In the genomic region with DNA sequence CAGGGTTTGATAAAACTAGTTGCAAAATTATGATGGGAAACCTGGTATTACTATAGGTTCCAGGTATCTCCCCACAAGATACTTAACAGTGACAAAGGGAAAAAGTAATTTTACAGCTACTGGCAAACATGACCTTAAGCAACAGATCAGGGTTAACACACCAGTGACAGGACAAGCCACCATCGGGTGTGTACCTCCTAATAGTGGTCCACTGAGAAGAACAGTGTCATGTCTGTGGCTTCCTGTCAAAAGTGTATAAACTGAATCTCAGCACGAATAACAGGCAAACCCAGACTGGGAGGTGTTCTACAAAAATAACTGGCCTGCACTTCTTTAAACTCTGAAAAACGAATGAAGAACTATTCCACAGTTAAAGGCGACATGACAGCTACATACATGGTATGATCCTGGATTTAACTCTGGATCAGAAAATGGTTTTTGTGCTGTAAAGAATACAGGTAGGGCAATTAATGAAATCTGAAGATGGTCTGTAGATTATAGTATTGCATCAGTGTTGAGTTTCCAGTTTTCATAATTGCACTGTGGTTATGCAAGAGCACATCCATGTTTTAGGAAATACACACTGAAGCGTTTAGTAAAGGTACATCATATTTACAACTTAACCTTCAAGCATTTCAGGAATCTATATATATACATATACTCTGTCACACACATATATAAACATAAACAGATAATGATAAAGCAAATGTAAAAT, we compare ENCODE assay signal across 20 cellular contexts. TPM values are rescaled to one million over a fixed set of nuclear protein-coding genes. Genes with fewer than 3 reads are reported as not detected.
DNase-seq lines count a peak whose midpoint lies in the region; ATAC-seq, FAIRE-seq and TF ChIP-seq lines count a peak whose summit lies in the region.
"Had no signal": no experiment of that assay in that cellular context is flagged by ENCODE, and none has a peak within 500 bp of the region (broad histone marks: within the 10 kb centered on the region; RNA-seq: fewer than 3 reads in every experiment).

No MANE protein-coding gene starts in this region.

- no peak for TF ChIP-seq RAD21 in HepG2 (CRISPR knock-in tag; IDR thresholded peaks at IDR 0.05)

- no peaks in the 10 kb centered on the region for H3K79me2 ChIP-seq in HepG2 (ENCODE audit: insufficient read depth, low read length)

- POLR2A ChIA-PET in activated CD8-positive, alpha-beta T cell treated with anti-CD3 and anti-CD28 coated beads, Interleukin-2, amount 10 ng/mL, durations not matched to agents 7 days and 5 days (lab: Charles Lee) = interaction anchor here (0.6 kb wide), 1 partner anchor 19 kb away, joined by 3 read pairs; no protein-coding TSS in a partner anchor
- POLR2A ChIA-PET in HepG2 (lab: Yijun Ruan, JAX) = no interaction called here

- TF ChIP-seq CTCF in HepG2 (CRISPR knock-in tag; IDR thresholded peaks at IDR 0.05) (no peak), gastrocnemius medialis (IDR thresholded peaks at IDR 0.05 in 4 of 5, conservative IDR thresholded peaks at IDR 0.05 in 1 of 5) (no peak)

- 97% methylated on average over 5 of the region's 5 CpGs for WGBS in HepG2 (ENCODE audit: low lambda C conversion rate)

- intact Hi-C loops in HepG2 (cut with micrococcal nuclease; ENCODE audit: unreplicated experiment) (no loop called here), gastrocnemius medialis (cut with DNase I; ENCODE audit: low total_unique reads) (no loop called here)

- ATAC-seq in activated CD8-positive, alpha-beta T cell treated with anti-CD3 and anti-CD28 coated beads, Interleukin-2, amount 10 ng/mL, durations not matched to agents 7 days and 5 days = peak; percentile 88
- no peak for ATAC-seq in HepG2
- peak; percentile 73 for ATAC-seq in stimulated activated naive CD8-positive, alpha-beta T cell treated with anti-CD3 and anti-CD28 coated beads, Interleukin-15, Interleukin-2, amounts not matched to agents 100 U/mL and 50 U/mL, for 24 hours
- no peak for ATAC-seq in gastrocnemius medialis
- no peak for ATAC-seq in HG02981 (IDR thresholded peaks at IDR 0.05; ENCODE audit: unreplicated experiment)

- peak overlapping the region; percentile 30 for H3K4me3 Mint-ChIP-seq in activated naive CD4-positive, alpha-beta T cell treated with anti-CD3 and anti-CD28 coated beads, Interleukin-2, amount 50 U/mL, for 24 hours
- H3K4me3 Mint-ChIP-seq in activated CD8-positive, alpha-beta T cell treated with anti-CD3 and anti-CD28 coated beads, Interleukin-2, amount 10 ng/mL, durations not matched to agents 7 days and 5 days = peak overlapping the region; percentile 43

- in situ Hi-C loops in HepG2 (cut with HindIII; ENCODE audit: extremely low pct_ligation_motif_present, low pct_unique_long_range_greater_than_20kb) (no loop called here), gastrocnemius medialis (cut with MboI; ENCODE audit: low sequenced_read_pairs in 4 of 4) (no loop called here)

- H3K27me3 ChIP-seq in HepG2 (ENCODE audit: control insufficient read depth in 1 of 2, insufficient read depth in 2 of 2, low read length in 2 of 2) (no peaks in the 10 kb centered on the region), gastrocnemius medialis (no peaks in the 10 kb centered on the region)
- H3K27me3 ChIP-seq: ovary had no signal

- H3K4me1 ChIP-seq in HepG2 (ENCODE audit: insufficient read depth, low read length) = no peaks in the 10 kb centered on the region
- H3K4me1 ChIP-seq in gastrocnemius medialis = peaks cover 0 to 2% of the 10 kb centered on the region in 2 donors

- H3K27ac ChIP-seq in HepG2 (ENCODE audit: extremely low read length, insufficient read depth, low read length) (no peak overlapping the region), gastrocnemius medialis (no peak overlapping the region)
- H3K27ac ChIP-seq: coronary artery, ovary, PC-9 had no signal

- BruUV-seq in HepG2 (replicated peaks; lab: Mats Ljungman, UMichigan) = no TSS peak

- TF ChIP-seq POLR2A in HepG2 (IDR thresholded peaks at IDR 0.05; ENCODE audit: insufficient read depth in 1 of 2, low read depth in 2 of 2, low read length in 2 of 2) (no peak), gastrocnemius medialis (IDR thresholded peaks at IDR 0.05) (no peak)

- FAIRE-seq in HepG2 (lab: Jason Lieb, UNC) = no peak

- H3K9me3 ChIP-seq in HepG2 (ENCODE audit: low read length) (no peaks in the 10 kb centered on the region), gastrocnemius medialis (no peaks in the 10 kb centered on the region)
- H3K9me3 ChIP-seq: ovary, SK-N-SH had no signal

- H3K9me3 Mint-ChIP-seq in activated naive CD4-positive, alpha-beta T cell treated with anti-CD3 and anti-CD28 coated beads, Interleukin-2, amount 50 U/mL, for 24 hours = no peaks in the 10 kb centered on the region
- no peaks in the 10 kb centered on the region for H3K9me3 Mint-ChIP-seq in activated CD8-positive, alpha-beta T cell treated with anti-CD3 and anti-CD28 coated beads, Interleukin-2, amount 10 ng/mL, durations not matched to agents 7 days and 5 days (ENCODE audit: insufficient read depth)

- H4K20me1 ChIP-seq in HepG2 (ENCODE audit: insufficient read depth, low read length) = no peaks in the 10 kb centered on the region

- no peak overlapping the region for H2AFZ ChIP-seq in HepG2 (ENCODE audit: low read length)
- H2AFZ ChIP-seq: PC-9 had no signal

- peaks cover 83% of the 10 kb centered on the region for H3K4me1 Mint-ChIP-seq in activated naive CD4-positive, alpha-beta T cell treated with anti-CD3 and anti-CD28 coated beads, Interleukin-2, amount 50 U/mL, for 24 hours
- peaks cover 53% of the 10 kb centered on the region for H3K4me1 Mint-ChIP-seq in activated CD8-positive, alpha-beta T cell treated with anti-CD3 and anti-CD28 coated beads, Interleukin-2, amount 10 ng/mL, durations not matched to agents 7 days and 5 days (ENCODE audit: low read depth)

- H3K27me3 Mint-ChIP-seq in activated naive CD4-positive, alpha-beta T cell treated with anti-CD3 and anti-CD28 coated beads, Interleukin-2, amount 50 U/mL, for 24 hours = no peaks in the 10 kb centered on the region
- no peaks in the 10 kb centered on the region for H3K27me3 Mint-ChIP-seq in activated CD8-positive, alpha-beta T cell treated with anti-CD3 and anti-CD28 coated beads, Interleukin-2, amount 10 ng/mL, durations not matched to agents 7 days and 5 days (ENCODE audit: low read depth)

- CTCF ChIA-PET in activated CD8-positive, alpha-beta T cell treated with anti-CD3 and anti-CD28 coated beads, Interleukin-2, amount 10 ng/mL, durations not matched to agents 7 days and 5 days (lab: Charles Lee) = interaction anchor here (0.6 to 1.7 kb wide), 4 partner anchors 11 to 820 kb away, joined by 3 to 5 read pairs (median 3); no protein-coding TSS in a partner anchor
- CTCF ChIA-PET in HepG2 (lab: Yijun Ruan, JAX; ENCODE audit: low intra/inter-chr PET ratio, low total read pairs) = no interaction called here

- H3K27ac Mint-ChIP-seq in activated naive CD4-positive, alpha-beta T cell treated with anti-CD3 and anti-CD28 coated beads, Interleukin-2, amount 50 U/mL, for 24 hours = peak overlapping the region; percentile 74
- peak overlapping the region; percentile 69 for H3K27ac Mint-ChIP-seq in activated CD8-positive, alpha-beta T cell treated with anti-CD3 and anti-CD28 coated beads, Interleukin-2, amount 10 ng/mL, durations not matched to agents 7 days and 5 days

- H3K36me3 ChIP-seq in HepG2 (replicated peaks in 1 of 2; ENCODE audit: control insufficient read depth in 1 of 2, insufficient read depth in 2 of 2, low read length in 2 of 2) = peaks cover 15 to 66% of the 10 kb centered on the region in 2 experiments; a peak in 4 of 5 replicates
- H3K36me3 ChIP-seq in gastrocnemius medialis = peaks cover 0 to 49% of the 10 kb centered on the region in 2 donors
- H3K36me3 ChIP-seq: ovary had no signal

- H3K4me3 ChIP-seq in HepG2 (replicated peaks in 1 of 3; ENCODE audit: insufficient read depth in 1 of 3, low read depth in 2 of 3, low read length in 3 of 3) (no peak overlapping the region), gastrocnemius medialis (no peak overlapping the region)
- H3K4me3 ChIP-seq: coronary artery, ovary, PC-9, smooth muscle cell had no signal

- no peak overlapping the region for H3K4me2 ChIP-seq in HepG2 (ENCODE audit: low read depth, low read length)
- H3K4me2 ChIP-seq: PC-9, SK-N-SH, smooth muscle cell had no signal

- H3K36me3 Mint-ChIP-seq in activated naive CD4-positive, alpha-beta T cell treated with anti-CD3 and anti-CD28 coated beads, Interleukin-2, amount 50 U/mL, for 24 hours = peaks cover 23% of the 10 kb centered on the region
- H3K36me3 Mint-ChIP-seq in activated CD8-positive, alpha-beta T cell treated with anti-CD3 and anti-CD28 coated beads, Interleukin-2, amount 10 ng/mL, durations not matched to agents 7 days and 5 days (ENCODE audit: low read depth) = peaks cover 37% of the 10 kb centered on the region

- DNase-seq in activated naive CD4-positive, alpha-beta T cell treated with Interleukin-2 at 50 U/mL for 16 hours = no peak
- DNase-seq in activated CD8-positive, alpha-beta T cell treated with anti-CD3 and anti-CD28 coated beads, Interleukin-2, amount 10 ng/mL, durations not matched to agents 7 days and 5 days = peak; percentile 39
- DNase-seq in HepG2 (ENCODE audit: low spot score) (no peak), gastrocnemius medialis (no peak), SKM-1 treated with dmso at 0.1 percent for 144 hours (lab: John Stamatoyannopoulos, UW; ENCODE audit: unreplicated experiment) (no peak)
- DNase-seq in stimulated activated naive CD8-positive, alpha-beta T cell treated with anti-CD3 and anti-CD28 coated beads, Interleukin-15, Interleukin-2, amounts not matched to agents 100 U/mL and 50 U/mL, for 24 hours = peak; percentile 12
- DNase-seq: GF-D8, head of caudate nucleus, midbrain, MV-4-11, NCI-H774, ovary, PC-9, SK-N-SH had no signal

- TF ChIP-seq EP300 in HepG2 (IDR thresholded peaks at IDR 0.05; ENCODE audit: low read depth in 2 of 2, low read length in 2 of 2) = no peak
- TF ChIP-seq EP300 in HepG2 (CRISPR knock-in tag; IDR thresholded peaks at IDR 0.05; ENCODE audit: borderline replicate concordance) = no peak

- H3K9ac ChIP-seq in HepG2 (ENCODE audit: insufficient read depth, low read depth, low read length) = no peak overlapping the region
- H3K9ac ChIP-seq: SK-N-SH had no signal

RNA-seq across cellular contexts. Expression of a gene that starts 32.0 kb away (rescaled TPM):
- not detected for total RNA-seq in activated CD8-positive, alpha-beta T cell treated with anti-CD3 and anti-CD28 coated beads, Interleukin-2, amount 10 ng/mL, durations not matched to agents 7 days and 5 days
- total RNA-seq in HepG2 (2016; rRNA removed; fragmentation: Illumina TruSeq; extraction: Trizol) (not detected in 2 replicates), gastrocnemius medialis (not detected)
- total RNA-seq in HepG2 (2016; cell fraction: cytosol; rRNA removed; fragmentation: Illumina TruSeq; extraction: Trizol; ENCODE audit: low read depth) = not detected in 2 replicates
- total RNA-seq in HepG2 (2016; cell fraction: insoluble cytoplasmic fraction; rRNA removed; fragmentation: Illumina TruSeq; extraction: Trizol) = not detected in 2 replicates
- not detected in 2 replicates for total RNA-seq in HepG2 (2016; cell fraction: membrane; rRNA removed; fragmentation: Illumina TruSeq; extraction: Trizol)
- total RNA-seq in HepG2 (2016; cell fraction: nucleus; rRNA removed; fragmentation: Illumina TruSeq; extraction: Trizol) = not detected in 2 replicates
- not detected in 2 replicates for polyA plus RNA-seq in HepG2 (2011; rRNA removed)
- not detected in 2 replicates for polyA plus RNA-seq in HepG2 (2011; cell fraction: cytosol; rRNA removed)
- 0.23 TPM in 1 of 2 replicates, not detected in the other for polyA plus RNA-seq in HepG2 (2011; cell fraction: nucleus; rRNA removed)
- not detected in 2 replicates for polyA plus RNA-seq in HepG2 (2012)
- polyA plus RNA-seq in HepG2 (2016; cell fraction: cytosol; fragmentation: Illumina TruSeq; extraction: Trizol; ENCODE audit: low read depth) = not detected in 2 replicates
- not detected in 2 replicates for polyA plus RNA-seq in HepG2 (2016; cell fraction: insoluble cytoplasmic fraction; fragmentation: Illumina TruSeq; extraction: Trizol; ENCODE audit: low read depth)
- not detected in 2 replicates for polyA plus RNA-seq in HepG2 (2016; cell fraction: membrane; fragmentation: Illumina TruSeq; extraction: Trizol; ENCODE audit: low read depth)
- polyA plus RNA-seq in HepG2 (2016; cell fraction: nucleus; fragmentation: Illumina TruSeq; extraction: Trizol; ENCODE audit: insufficient read depth, low read depth) = not detected in 2 replicates
- not detected in 2 replicates for polyA minus RNA-seq in HepG2 (2011; rRNA and poly(A)+ RNA removed; ENCODE audit: low replicate concordance)
- polyA minus RNA-seq in HepG2 (2011; cell fraction: cytosol; rRNA and poly(A)+ RNA removed) = not detected in 2 replicates
- not detected in 2 replicates for polyA minus RNA-seq in HepG2 (2011; cell fraction: nucleus; rRNA and poly(A)+ RNA removed)
- total RNA-seq: kidney epithelial cell, ovary, PC-9, smooth muscle cell had no signal
- polyA plus RNA-seq: esophagus, ovary, SK-N-SH, smooth muscle cell had no signal

RNA-seq across cellular contexts. Expression of a gene that starts 38.9 kb away (rescaled TPM):
- not detected for total RNA-seq in activated CD8-positive, alpha-beta T cell treated with anti-CD3 and anti-CD28 coated beads, Interleukin-2, amount 10 ng/mL, durations not matched to agents 7 days and 5 days
- total RNA-seq in HepG2 (2016; rRNA removed; fragmentation: Illumina TruSeq; extraction: Trizol) (0.17 and 0.40 TPM in 2 replicates), gastrocnemius medialis (10 to 100 TPM; 14.2 to 23.2 (median 17.2) TPM)
- 0.10 TPM in 1 of 2 replicates, not detected in the other for total RNA-seq in HepG2 (2016; cell fraction: cytosol; rRNA removed; fragmentation: Illumina TruSeq; extraction: Trizol; ENCODE audit: low read depth)
- 0.15 and 0.37 TPM in 2 replicates for total RNA-seq in HepG2 (2016; cell fraction: insoluble cytoplasmic fraction; rRNA removed; fragmentation: Illumina TruSeq; extraction: Trizol)
- total RNA-seq in HepG2 (2016; cell fraction: membrane; rRNA removed; fragmentation: Illumina TruSeq; extraction: Trizol) = 0.31 and 0.48 TPM in 2 replicates
- 0.43 TPM in 1 of 2 replicates, not detected in the other for total RNA-seq in HepG2 (2016; cell fraction: nucleus; rRNA removed; fragmentation: Illumina TruSeq; extraction: Trizol)
- 0.11 and 0.18 TPM in 2 replicates for polyA plus RNA-seq in HepG2 (2011; rRNA removed)
- polyA plus RNA-seq in HepG2 (2011; cell fraction: cytosol; rRNA removed) = 0.09 and 0.16 TPM in 2 replicates
- polyA plus RNA-seq in HepG2 (2011; cell fraction: nucleus; rRNA removed) = 0.13 TPM in 1 of 2 replicates, not detected in the other
- polyA plus RNA-seq in HepG2 (2012) = 0.09 and 0.11 TPM in 2 replicates
- polyA plus RNA-seq in HepG2 (2016; cell fraction: cytosol; fragmentation: Illumina TruSeq; extraction: Trizol; ENCODE audit: low read depth) = 0.18 TPM in 2 replicates
- 0.13 TPM in 1 of 2 replicates, not detected in the other for polyA plus RNA-seq in HepG2 (2016; cell fraction: insoluble cytoplasmic fraction; fragmentation: Illumina TruSeq; extraction: Trizol; ENCODE audit: low read depth)
- 0.22 TPM in 2 replicates for polyA plus RNA-seq in HepG2 (2016; cell fraction: membrane; fragmentation: Illumina TruSeq; extraction: Trizol; ENCODE audit: low read depth)
- 0.29 TPM in 1 of 2 replicates, not detected in the other for polyA plus RNA-seq in HepG2 (2016; cell fraction: nucleus; fragmentation: Illumina TruSeq; extraction: Trizol; ENCODE audit: insufficient read depth, low read depth)
- polyA minus RNA-seq in HepG2 (2011; rRNA and poly(A)+ RNA removed; ENCODE audit: low replicate concordance) = 23.5 TPM in 1 of 2 replicates, not detected in the other
- polyA minus RNA-seq in HepG2 (2011; cell fraction: cytosol; rRNA and poly(A)+ RNA removed) = 0.26 TPM in 1 of 2 replicates, not detected in the other
- not detected in 2 replicates for polyA minus RNA-seq in HepG2 (2011; cell fraction: nucleus; rRNA and poly(A)+ RNA removed)

RNA-seq across cellular contexts. Expression of a gene that starts 47.9 kb away (rescaled TPM):
- total RNA-seq in activated CD8-positive, alpha-beta T cell treated with anti-CD3 and anti-CD28 coated beads, Interleukin-2, amount 10 ng/mL, durations not matched to agents 7 days and 5 days = 10 to 100 TPM in 1 of 2 experiments, 1 to 10 TPM in 1; 9.6 to 11.7 TPM
- 30.8 and 32.2 TPM in 2 replicates for total RNA-seq in HepG2 (2016; rRNA removed; fragmentation: Illumina TruSeq; extraction: Trizol)
- total RNA-seq in HepG2 (2016; cell fraction: cytosol; rRNA removed; fragmentation: Illumina TruSeq; extraction: Trizol; ENCODE audit: low read depth) = 30.5 and 35.2 TPM in 2 replicates
- total RNA-seq in HepG2 (2016; cell fraction: insoluble cytoplasmic fraction; rRNA removed; fragmentation: Illumina TruSeq; extraction: Trizol) = 31.2 and 31.8 TPM in 2 replicates
- total RNA-seq in HepG2 (2016; cell fraction: membrane; rRNA removed; fragmentation: Illumina TruSeq; extraction: Trizol) = 30.6 and 31.8 TPM in 2 replicates
- 49.0 and 52.5 TPM in 2 replicates for total RNA-seq in HepG2 (2016; cell fraction: nucleus; rRNA removed; fragmentation: Illumina TruSeq; extraction: Trizol)
- 48.6 and 53.3 TPM in 2 replicates for polyA plus RNA-seq in HepG2 (2011; rRNA removed)
- polyA plus RNA-seq in HepG2 (2011; cell fraction: cytosol; rRNA removed) = 22.6 and 33.2 TPM in 2 replicates
- 69.6 and 81.2 TPM in 2 replicates for polyA plus RNA-seq in HepG2 (2011; cell fraction: nucleus; rRNA removed)
- 47.9 and 50.2 TPM in 2 replicates for polyA plus RNA-seq in HepG2 (2012)
- 2.8 and 3.5 TPM in 2 replicates for polyA plus RNA-seq in HepG2 (2016; cell fraction: cytosol; fragmentation: Illumina TruSeq; extraction: Trizol; ENCODE audit: low read depth)
- polyA plus RNA-seq in HepG2 (2016; cell fraction: insoluble cytoplasmic fraction; fragmentation: Illumina TruSeq; extraction: Trizol; ENCODE audit: low read depth) = 26.3 and 29.3 TPM in 2 replicates
- 8.7 and 10.2 TPM in 2 replicates for polyA plus RNA-seq in HepG2 (2016; cell fraction: membrane; fragmentation: Illumina TruSeq; extraction: Trizol; ENCODE audit: low read depth)
- 65.7 and 69.7 TPM in 2 replicates for polyA plus RNA-seq in HepG2 (2016; cell fraction: nucleus; fragmentation: Illumina TruSeq; extraction: Trizol; ENCODE audit: insufficient read depth, low read depth)
- polyA minus RNA-seq in HepG2 (2011; rRNA and poly(A)+ RNA removed; ENCODE audit: low replicate concordance) = 15.3 and 18.9 TPM in 2 replicates
- polyA minus RNA-seq in HepG2 (2011; cell fraction: cytosol; rRNA and poly(A)+ RNA removed) = 28.0 and 35.3 TPM in 2 replicates
- 157 and 207 TPM in 2 replicates for polyA minus RNA-seq in HepG2 (2011; cell fraction: nucleus; rRNA and poly(A)+ RNA removed)
- 10 to 100 TPM; 33.7 to 54.0 (median 37.8) TPM for total RNA-seq in gastrocnemius medialis

Comparison
In these comparisons a context has a peak if more than half of its experiments do, and no peak if none do; other contexts are left out.
1. DNase-seq: peak in activated CD8-positive, alpha-beta T cell treated with anti-CD3 and anti-CD28 coated beads, Interleukin-2, amount 10 ng/mL, durations not matched to agents 7 days and 5 days (single experiment) and stimulated activated naive CD8-positive, alpha-beta T cell treated with anti-CD3 and anti-CD28 coated beads, Interleukin-15, Interleukin-2, amounts not matched to agents 100 U/mL and 50 U/mL, for 24 hours (single experiment); none in activated naive CD4-positive, alpha-beta T cell treated with Interleukin-2 at 50 U/mL for 16 hours (single experiment), HepG2 (single experiment), gastrocnemius medialis (0 of 2) and SKM-1 treated with dmso at 0.1 percent for 144 hours (single experiment).
2. ATAC-seq: peak in activated CD8-positive, alpha-beta T cell treated with anti-CD3 and anti-CD28 coated beads, Interleukin-2, amount 10 ng/mL, durations not matched to agents 7 days and 5 days (single experiment) and stimulated activated naive CD8-positive, alpha-beta T cell treated with anti-CD3 and anti-CD28 coated beads, Interleukin-15, Interleukin-2, amounts not matched to agents 100 U/mL and 50 U/mL, for 24 hours (single experiment); none in HepG2 (single experiment), gastrocnemius medialis (0 of 2) and HG02981 (single experiment).
3. RNA of a gene that starts 38.9 kb away (total RNA-seq): 14.2 to 23.2 TPM in gastrocnemius medialis; 0.10 to 0.48 TPM in HepG2 and not detected in activated CD8-positive, alpha-beta T cell treated with anti-CD3 and anti-CD28 coated beads, Interleukin-2, amount 10 ng/mL, durations not matched to agents 7 days and 5 days; every median in the first group is over 10 times any median in the second.